1 cellular context compared by ENCODE assay signal in the genomic region with DNA sequence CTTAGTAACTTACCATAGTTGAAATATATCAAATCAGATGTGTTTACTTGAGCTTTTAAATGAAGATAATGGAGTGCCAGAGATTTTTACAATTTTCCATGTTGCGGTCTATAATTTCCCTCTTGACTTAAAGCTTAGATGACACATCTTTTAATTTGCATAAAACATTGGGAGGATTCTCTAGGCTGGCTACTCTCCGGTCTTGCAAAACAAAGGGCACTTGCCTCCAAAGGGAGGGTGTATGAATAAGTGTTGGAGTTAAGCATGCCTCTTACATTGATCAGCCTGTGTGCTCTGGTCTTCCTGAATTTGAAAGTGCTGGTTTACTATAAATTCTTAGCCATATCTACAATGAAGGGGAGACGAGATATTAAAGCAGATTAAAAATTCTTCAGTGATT.
TF ChIP-seq lines count a peak whose summit lies in the region.

No MANE protein-coding gene starts in this region.

TF ChIP-seq in GM23338, 12 proteins besides CTCF, POLR2A, EP300 and RAD21 (continued from another document):
- TF ChIP-seq, protein P1, sequence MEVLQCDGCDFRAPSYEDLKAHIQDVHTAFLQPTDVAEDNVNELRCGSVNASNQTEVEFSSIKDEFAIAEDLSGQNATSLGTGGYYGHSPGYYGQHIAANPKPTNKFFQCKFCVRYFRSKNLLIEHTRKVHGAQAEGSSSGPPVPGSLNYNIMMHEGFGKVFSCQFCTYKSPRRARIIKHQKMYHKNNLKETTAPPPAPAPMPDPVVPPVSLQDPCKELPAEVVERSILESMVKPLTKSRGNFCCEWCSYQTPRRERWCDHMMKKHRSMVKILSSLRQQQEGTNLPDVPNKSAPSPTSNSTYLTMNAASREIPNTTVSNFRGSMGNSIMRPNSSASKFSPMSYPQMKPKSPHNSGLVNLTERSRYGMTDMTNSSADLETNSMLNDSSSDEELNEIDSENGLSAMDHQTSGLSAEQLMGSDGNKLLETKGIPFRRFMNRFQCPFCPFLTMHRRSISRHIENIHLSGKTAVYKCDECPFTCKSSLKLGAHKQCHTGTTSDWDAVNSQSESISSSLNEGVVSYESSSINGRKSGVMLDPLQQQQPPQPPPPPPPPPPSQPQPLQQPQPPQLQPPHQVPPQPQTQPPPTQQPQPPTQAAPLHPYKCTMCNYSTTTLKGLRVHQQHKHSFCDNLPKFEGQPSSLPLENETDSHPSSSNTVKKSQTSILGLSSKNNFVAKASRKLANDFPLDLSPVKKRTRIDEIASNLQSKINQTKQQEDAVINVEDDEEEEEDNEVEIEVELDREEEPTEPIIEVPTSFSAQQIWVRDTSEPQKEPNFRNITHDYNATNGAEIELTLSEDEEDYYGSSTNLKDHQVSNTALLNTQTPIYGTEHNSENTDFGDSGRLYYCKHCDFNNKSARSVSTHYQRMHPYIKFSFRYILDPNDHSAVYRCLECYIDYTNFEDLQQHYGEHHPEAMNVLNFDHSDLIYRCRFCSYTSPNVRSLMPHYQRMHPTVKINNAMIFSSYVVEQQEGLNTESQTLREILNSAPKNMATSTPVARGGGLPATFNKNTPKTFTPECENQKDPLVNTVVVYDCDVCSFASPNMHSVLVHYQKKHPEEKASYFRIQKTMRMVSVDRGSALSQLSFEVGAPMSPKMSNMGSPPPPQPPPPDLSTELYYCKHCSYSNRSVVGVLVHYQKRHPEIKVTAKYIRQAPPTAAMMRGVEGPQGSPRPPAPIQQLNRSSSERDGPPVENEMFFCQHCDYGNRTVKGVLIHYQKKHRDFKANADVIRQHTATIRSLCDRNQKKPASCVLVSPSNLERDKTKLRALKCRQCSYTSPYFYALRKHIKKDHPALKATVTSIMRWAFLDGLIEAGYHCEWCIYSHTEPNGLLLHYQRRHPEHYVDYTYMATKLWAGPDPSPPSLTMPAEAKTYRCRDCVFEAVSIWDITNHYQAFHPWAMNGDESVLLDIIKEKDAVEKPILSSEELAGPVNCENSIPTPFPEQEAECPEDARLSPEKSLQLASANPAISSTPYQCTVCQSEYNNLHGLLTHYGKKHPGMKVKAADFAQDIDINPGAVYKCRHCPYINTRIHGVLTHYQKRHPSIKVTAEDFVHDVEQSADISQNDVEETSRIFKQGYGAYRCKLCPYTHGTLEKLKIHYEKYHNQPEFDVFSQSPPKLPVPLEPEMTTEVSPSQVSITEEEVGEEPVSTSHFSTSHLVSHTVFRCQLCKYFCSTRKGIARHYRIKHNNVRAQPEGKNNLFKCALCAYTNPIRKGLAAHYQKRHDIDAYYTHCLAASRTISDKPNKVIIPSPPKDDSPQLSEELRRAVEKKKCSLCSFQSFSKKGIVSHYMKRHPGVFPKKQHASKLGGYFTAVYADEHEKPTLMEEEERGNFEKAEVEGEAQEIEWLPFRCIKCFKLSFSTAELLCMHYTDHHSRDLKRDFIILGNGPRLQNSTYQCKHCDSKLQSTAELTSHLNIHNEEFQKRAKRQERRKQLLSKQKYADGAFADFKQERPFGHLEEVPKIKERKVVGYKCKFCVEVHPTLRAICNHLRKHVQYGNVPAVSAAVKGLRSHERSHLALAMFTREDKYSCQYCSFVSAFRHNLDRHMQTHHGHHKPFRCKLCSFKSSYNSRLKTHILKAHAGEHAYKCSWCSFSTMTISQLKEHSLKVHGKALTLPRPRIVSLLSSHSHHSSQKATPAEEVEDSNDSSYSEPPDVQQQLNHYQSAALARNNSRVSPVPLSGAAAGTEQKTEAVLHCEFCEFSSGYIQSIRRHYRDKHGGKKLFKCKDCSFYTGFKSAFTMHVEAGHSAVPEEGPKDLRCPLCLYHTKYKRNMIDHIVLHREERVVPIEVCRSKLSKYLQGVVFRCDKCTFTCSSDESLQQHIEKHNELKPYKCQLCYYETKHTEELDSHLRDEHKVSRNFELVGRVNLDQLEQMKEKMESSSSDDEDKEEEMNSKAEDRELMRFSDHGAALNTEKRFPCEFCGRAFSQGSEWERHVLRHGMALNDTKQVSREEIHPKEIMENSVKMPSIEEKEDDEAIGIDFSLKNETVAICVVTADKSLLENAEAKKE (CRISPR knock-in tag; IDR thresholded peaks at IDR 0.05), result no peak
